Comparison of ENCODE assay signal across 8 cellular contexts in genomic region chr22:41940853-41941765, GRCh38. TPM values are rescaled to one million over a fixed set of nuclear protein-coding genes. Genes with fewer than 3 reads are reported as not detected.
A peak's percentile ranks its signal among the peaks of the same experiment; 100 is the strongest.
DNase-seq lines count a peak whose midpoint lies in the region; ATAC-seq, FAIRE-seq and TF ChIP-seq lines count a peak whose summit lies in the region.

No MANE protein-coding gene starts in this region.

- H3K9me3 ChIP-seq in mucosa of stomach (ENCODE audit: control insufficient read depth, low read length) = no peaks in the 10 kb centered on the region

- ATAC-seq in HG03280 (IDR thresholded peaks at IDR 0.05; ENCODE audit: unreplicated experiment) (peak; percentile 41), GM19023 (IDR thresholded peaks at IDR 0.05; ENCODE audit: unreplicated experiment) (no peak)

- H3K36me3 ChIP-seq in mucosa of stomach (ENCODE audit: control insufficient read depth, insufficient read depth, low read length) = no peaks in the 10 kb centered on the region

- FAIRE-seq in GM12892 (lab: Jason Lieb, UNC) = peak; percentile 99

- no peak overlapping the region for H3K4me3 ChIP-seq in mucosa of stomach (ENCODE audit: low read length)

- DNase-seq in GM12892 (ENCODE audit: insufficient read length) (peak; percentile 62), NOMO-1 treated with DMSO at 0.1 percent for 48 hours (lab: John Stamatoyannopoulos, UW; ENCODE audit: unreplicated experiment) (peak; percentile 70), epidermal melanocyte (ENCODE audit: insufficient read length, low spot score) (peak; percentile 85)
- DNase-seq in activated CD8-positive, alpha-beta memory T cell treated with anti-CD3 and anti-CD28 coated beads, Interleukin-2, amount 50 U/mL, for 24 hours (ENCODE audit: extremely low read depth) = peak; percentile 62
- peak; percentile 68 for DNase-seq in stimulated activated CD8-positive, alpha-beta memory T cell treated with anti-CD3 and anti-CD28 coated beads, Interleukin-4, amount 100 ng/mL, for 24 hours (ENCODE audit: low read depth)

- TF ChIP-seq POLR2A in GM12892 (IDR thresholded peaks at IDR 0.05; ENCODE audit: low read depth, low read length) = 0 out of 2 replicates have a peak, but pooled peaks have one; percentile 31

- H3K9ac ChIP-seq in mucosa of stomach (ENCODE audit: low read length) = peak overlapping the region; percentile 77

- H3K27me3 ChIP-seq in mucosa of stomach (ENCODE audit: control insufficient read depth, insufficient read depth, low read length) = no peaks in the 10 kb centered on the region

- H3K4me1 ChIP-seq in mucosa of stomach (ENCODE audit: control insufficient read depth, insufficient read depth, low read length) = peaks cover 37% of the 10 kb centered on the region

RNA-seq across cellular contexts. Expression of gene CENPM, which starts 5.8 kb away (rescaled TPM):
- polyA plus RNA-seq in GM12892 (2012; ENCODE audit: missing spikeins) = 31.4 TPM

RNA-seq across cellular contexts. Expression of gene TNFRSF13C, which starts 14.5 kb away (rescaled TPM):
- 57.8 TPM for polyA plus RNA-seq in GM12892 (2012; ENCODE audit: missing spikeins)

RNA-seq across cellular contexts. Expression of gene SHISA8, which starts 26.2 kb away (rescaled TPM):
- polyA plus RNA-seq in GM12892 (2012; ENCODE audit: missing spikeins) = 0.93 TPM

RNA-seq across cellular contexts. Expression of gene SEPTIN3, which starts 28.1 kb away (rescaled TPM):
- 1.9 TPM for polyA plus RNA-seq in GM12892 (2012; ENCODE audit: missing spikeins)
